18 cellular contexts compared by ENCODE assay signal in genomic region chr10:110169586-110169985, GRCh38.
"Had no signal": no experiment of that assay in that cellular context is flagged by ENCODE, and none has a peak within 500 bp of the region (broad histone marks: within the 10 kb centered on the region; RNA-seq: fewer than 3 reads in every experiment).

No MANE protein-coding gene starts in this region.

- H3K36me3 ChIP-seq: colonic mucosa, gastrocnemius medialis, sigmoid colon, stomach, thoracic aorta, transverse colon had no signal

- H3K4me3 Mint-ChIP-seq: nephron progenitor cell had no signal

- DNase-seq: colonic mucosa; effector CD4-positive, alpha-beta T cell; gastrocnemius medialis; kidney; left cardiac atrium; mammary epithelial cell; naive thymus-derived CD4-positive, alpha-beta T cell; nephron progenitor cell; psoas muscle; sigmoid colon; stimulated activated CD4-positive, alpha-beta T cell treated with anti-CD3 and anti-CD28 coated beads, Interleukin-12 subunit alpha, Interleukin-12 subunit beta, amount 100 ng/mL, for 4 hours; stimulated activated naive CD4-positive, alpha-beta T cell; stomach; substantia nigra; transverse colon had no signal

- H3K9me3 Mint-ChIP-seq: naive thymus-derived CD4-positive, alpha-beta T cell; nephron progenitor cell had no signal

- ATAC-seq: esophagus mucosa; gastrocnemius medialis; naive thymus-derived CD4-positive, alpha-beta T cell; psoas muscle had no signal

- H3K27ac Mint-ChIP-seq: naive thymus-derived CD4-positive, alpha-beta T cell; nephron progenitor cell had no signal

- H3K27ac ChIP-seq: colonic mucosa, gastrocnemius medialis, psoas muscle, sigmoid colon, skin epidermis, stomach, thoracic aorta, transverse colon had no signal

- H3K9me3 ChIP-seq: colonic mucosa, gastrocnemius medialis, psoas muscle, sigmoid colon, stomach, thoracic aorta, transverse colon had no signal

- FAIRE-seq: kidney had no signal

- H3K4me3 ChIP-seq: colonic mucosa, gastrocnemius medialis, psoas muscle, sigmoid colon, skin epidermis, stomach, transverse colon had no signal
